Comparison of ENCODE assay signal across 12 cellular contexts in genomic region chr6:149266659-149267058, GRCh38. TPM values are rescaled to one million over a fixed set of nuclear protein-coding genes. Genes with fewer than 3 reads are reported as not detected.
DNase-seq lines count a peak whose midpoint lies in the region; ATAC-seq, FAIRE-seq and TF ChIP-seq lines count a peak whose summit lies in the region.
"Had no signal": no experiment of that assay in that cellular context is flagged by ENCODE, and none has a peak within 500 bp of the region (broad histone marks: within the 10 kb centered on the region; RNA-seq: fewer than 3 reads in every experiment).

No MANE protein-coding gene starts in this region.

- 0 out of 2 replicates have a peak overlapping the region, but pooled peaks have one; percentile 1 for H3K9ac ChIP-seq in GM12878 (ENCODE audit: control insufficient read depth, insufficient read depth, low read length)

- TF ChIP-seq EP300 in GM12878 (IDR thresholded peaks at IDR 0.05; ENCODE audit: borderline replicate concordance in 1 of 2, control insufficient read depth in 1 of 2, low read depth in 2 of 2, low read length in 2 of 2): peak; percentile 29 to 73; a peak in 2 of 4 replicates
- no peak for TF ChIP-seq EP300 in stomach (IDR thresholded peaks at IDR 0.05)

- peak overlapping the region; percentile 89 for H3K4me2 ChIP-seq in GM12878 (ENCODE audit: control insufficient read depth, insufficient read depth)

- ATAC-seq in GM18511 (IDR thresholded peaks at IDR 0.05; ENCODE audit: unreplicated experiment) (peak; percentile 83), GM21526 (IDR thresholded peaks at IDR 0.05; ENCODE audit: low FRiP score, unreplicated experiment) (peak; percentile 75), HG03175 (IDR thresholded peaks at IDR 0.05; ENCODE audit: unreplicated experiment) (peak; percentile 85), GM12878 (peak; percentile 94)

- RAD21 ChIA-PET in GM12878 (lab: Charles Lee; ENCODE audit: unreplicated experiment): interaction anchor here (0.6 to 2.0 kb wide), 7 partner anchors 20 to 76 kb away, joined by 3 to 8 read pairs (median 4); no protein-coding TSS in a partner anchor

- no peak for TF ChIP-seq POLR2A in GM12878 (IDR thresholded peaks at IDR 0.05; ENCODE audit: low read depth, low read length)
- no peak for TF ChIP-seq POLR2A in stomach (IDR thresholded peaks at IDR 0.05)

- intact Hi-C loops in GM12878 (cut with micrococcal nuclease; ENCODE audit: unreplicated experiment) (no loop called here), stomach (cut with DNase I; ENCODE audit: low total_unique reads) (no loop called here)

- POLR2A ChIA-PET in GM12878 (lab: Charles Lee): interaction anchor here (0.6 to 1.7 kb wide), 4 partner anchors 16 to 126 kb away, joined by 3 to 4 read pairs (median 3); no protein-coding TSS in a partner anchor

- BruUV-seq in GM12878 (replicated peaks; lab: Mats Ljungman, UMichigan): no TSS peak

- no peak for TF ChIP-seq RAD21 in GM12878 (IDR thresholded peaks at IDR 0.05; ENCODE audit: insufficient read depth, low read depth, low read length)

- H3K4me3 ChIP-seq in GM12878 (no peak overlapping the region), stomach (no peak overlapping the region)

- peaks cover 25% of the 10 kb centered on the region for H3K4me1 ChIP-seq in GM12878 (ENCODE audit: control insufficient read depth, insufficient read depth, low read length)
- H3K4me1 ChIP-seq in stomach: no peaks in the 10 kb centered on the region
- H3K4me1 ChIP-seq: Caco-2 had no signal

- H3K36me3 ChIP-seq in GM12878 (ENCODE audit: control insufficient read depth in 2 of 2, insufficient read depth in 2 of 2, low read length in 1 of 2) (no peaks in the 10 kb centered on the region), stomach (no peaks in the 10 kb centered on the region)

- in situ Hi-C loops in GM12878 (cut with MboI): no loop called here

- CTCF ChIA-PET in GM12878 (lab: Yijun Ruan, JAX): interaction anchor here (0.6 to 1.3 kb wide), 8 partner anchors 9 to 165 kb away, joined by 3 to 10 read pairs (median 3); no protein-coding TSS in a partner anchor

- H3K27ac ChIP-seq in GM12878 (ENCODE audit: control insufficient read depth, insufficient read depth) (peak overlapping the region; percentile 60), stomach (no peak overlapping the region)

- H3K9me3 ChIP-seq in GM12878 (replicated peaks; ENCODE audit: control insufficient read depth, insufficient read depth, low read length): no peaks in the 10 kb centered on the region; the same call in 2 of the 3 replicates
- no peaks in the 10 kb centered on the region for H3K9me3 ChIP-seq in stomach
- H3K9me3 ChIP-seq: Caco-2 had no signal

- no peaks in the 10 kb centered on the region for H3K79me2 ChIP-seq in GM12878 (ENCODE audit: control insufficient read depth, insufficient read depth, low read length)

- WGBS in GM12878 (ENCODE audit: insufficient coverage, insufficient replicate concordance, low lambda C conversion rate, missing lambda C conversion rate): 11% methylated on average over 6 of the region's 6 CpGs
- WGBS in stomach, 5 donors: 78 to 85% (median 83%) methylated on average over 6 of the region's 6 CpGs

- no peak for TF ChIP-seq CTCF in GM12878 (IDR thresholded peaks at IDR 0.05 in 2 of 3, conservative IDR thresholded peaks at IDR 0.05 in 1 of 3; ENCODE audit: control insufficient read depth in 2 of 3, extremely low read depth in 1 of 3, insufficient read depth in 1 of 3, low read depth in 3 of 3, low read length in 3 of 3)
- TF ChIP-seq CTCF in stomach (IDR thresholded peaks at IDR 0.05): no peak

- DNase-seq in GM12878 (ENCODE audit: low read depth, low spot score): peak; percentile 53
- no peak for DNase-seq in NCI-H2029 treated with DMSO at 0.1 percent for 48 hours (lab: John Stamatoyannopoulos, UW)
- DNase-seq in NCI-H82 (lab: John Stamatoyannopoulos, UW): no peak
- no peak for DNase-seq in NCI-H1417 (lab: John Stamatoyannopoulos, UW)
- DNase-seq in stomach: no peak
- DNase-seq: Caco-2, H9, NCI-H187 treated with DMSO at 0.1 percent for 48 hours had no signal

- SMC1A ChIA-PET in GM12878 (lab: Charles Lee; ENCODE audit: uncharacterized antibody, unreplicated experiment): interaction anchor here (0.7 to 3.4 kb wide), 26 partner anchors 9 to 238 kb away, joined by 3 to 12 read pairs (median 4); no protein-coding TSS in a partner anchor

- H3K27me3 ChIP-seq in GM12878 (replicated peaks in 1 of 2; ENCODE audit: control insufficient read depth in 2 of 2, insufficient read depth in 2 of 2, low read length in 1 of 2): no peaks in the 10 kb centered on the region
- peaks cover 0 to 3% (median 0%) of the 10 kb centered on the region in 3 donors for H3K27me3 ChIP-seq in stomach

- no peak for FAIRE-seq in GM12878 (lab: Jason Lieb, UNC)
- FAIRE-seq: colon had no signal

- H2AFZ ChIP-seq in GM12878 (ENCODE audit: control insufficient read depth, low read depth, low read length): peak overlapping the region; percentile 76

- no peaks in the 10 kb centered on the region for H4K20me1 ChIP-seq in GM12878 (ENCODE audit: control insufficient read depth, insufficient read depth)

TF ChIP-seq in GM12878, 131 proteins besides CTCF, POLR2A, EP300 and RAD21 (continues in another document):
- TF ChIP-seq MLLT1 (IDR thresholded peaks at IDR 0.05) (peak; percentile 36; the same call in 1 of the 2 replicates), NBN (IDR thresholded peaks at IDR 0.05) (peak; percentile 74), USF2 (IDR thresholded peaks at IDR 0.05; ENCODE audit: borderline replicate concordance, low read depth, low read length) (no peak), TARDBP (IDR thresholded peaks at IDR 0.05; ENCODE audit: borderline replicate concordance) (no peak), TBL1XR1 (IDR thresholded peaks at IDR 0.05; ENCODE audit: low read depth, low read length) (0 out of 2 replicates have a peak, but pooled peaks have one; percentile 13), ZNF622 (IDR thresholded peaks at IDR 0.05) (no peak), WRNIP1 (IDR thresholded peaks at IDR 0.05; ENCODE audit: borderline replicate concordance, low read depth, low read length) (no peak), ZSCAN29 (IDR thresholded peaks at IDR 0.05) (no peak), MEF2B (IDR thresholded peaks at IDR 0.05; ENCODE audit: partially characterized antibody, poor library complexity, severe bottlenecking) (peak; percentile 42), ATF7 (IDR thresholded peaks at IDR 0.05; ENCODE audit: low read depth) (peak; percentile 66), NRF1 (conservative IDR thresholded peaks at IDR 0.05; ENCODE audit: low read depth, low read length) (no peak), RUNX3 (IDR thresholded peaks at IDR 0.05; ENCODE audit: low read length) (peak; percentile 66; the same call in 1 of the 2 replicates), PKNOX1 (IDR thresholded peaks at IDR 0.05) (peak; percentile 61), HDGF (IDR thresholded peaks at IDR 0.05) (no peak), FOXK2 (IDR thresholded peaks at IDR 0.05) (no peak), ESRRA (IDR thresholded peaks at IDR 0.05; ENCODE audit: low read length) (no peak)

RNA-seq across cellular contexts. Expression of gene TAB2, which starts 50.9 kb away (rescaled TPM):
- 134 and 148 TPM in 2 replicates for total RNA-seq in GM12878 (2013; cell fraction: nucleolus; rRNA removed)
- total RNA-seq in GM12878 (2014; rRNA removed) (21.5 and 25.1 TPM in 2 replicates), GM12878 (2014; rRNA removed; fragmentation: Illumina TruSeq; extraction: Trizol) (34.2 and 35.1 TPM in 2 replicates), GM12878 (2021) (38.1 and 38.4 TPM in 2 replicates), stomach (100 to 1,000 TPM in 2 of 5 donors, 10 to 100 TPM in 3; 15.6 to 119 (median 56.4) TPM)
- 15.4 TPM for polyA plus RNA-seq in GM12878 (2011; ENCODE audit: low read depth)
- polyA plus RNA-seq in GM12878 (2011; rRNA removed) (66.3 and 75.5 TPM in 2 replicates), GM12878 (2014; fragmentation: Illumina TruSeq; extraction: Trizol) (48.6 and 68.8 TPM in 2 replicates), GM12878 (2014; fragmentation: Nextera tagmentation; extraction: Ambion mirVana) (10 to 100 TPM; 12.5 to 13.7 TPM), GM12878 (2014; rRNA removed) (23.1 and 24.5 TPM in 2 replicates), GM12878 (2016; fragmentation: Nextera tagmentation; extraction: Ambion mirVana) (10 to 100 TPM in 1 of 2 experiments, 1 to 10 TPM in 1; 8.9 to 10.5 TPM), stomach (10 to 100 TPM; 14.1 to 39.1 (median 24.0) TPM)
- 29.4 and 47.6 TPM in 2 replicates for polyA plus RNA-seq in GM12878 (2011; cell fraction: cytosol; rRNA removed)
- 31.6 and 44.6 TPM in 2 replicates for polyA plus RNA-seq in GM12878 (2011; cell fraction: nucleus; rRNA removed)
- 19.0 and 26.7 TPM in 2 replicates for polyA plus RNA-seq in GM12878 (2012)
- 97.6 and 138 TPM in 2 replicates for polyA minus RNA-seq in GM12878 (2011; rRNA and poly(A)+ RNA removed)
- 27.3 and 28.2 TPM in 2 replicates for polyA minus RNA-seq in GM12878 (2011; cell fraction: cytosol; rRNA and poly(A)+ RNA removed)
- 59.6 and 89.6 TPM in 2 replicates for polyA minus RNA-seq in GM12878 (2011; cell fraction: nucleus; rRNA and poly(A)+ RNA removed)
